21 cellular contexts compared by ENCODE assay signal in genomic region chr10:86653987-86654386, GRCh38. TPM values are rescaled to one million over a fixed set of nuclear protein-coding genes. Genes with fewer than 3 reads are reported as not detected.
"Had no signal": no experiment of that assay in that cellular context is flagged by ENCODE, and none has a peak within 500 bp of the region (broad histone marks: within the 10 kb centered on the region; RNA-seq: fewer than 3 reads in every experiment).

No MANE protein-coding gene starts in this region.

- H3K9me3 ChIP-seq: esophagus squamous epithelium, mucosa of descending colon, ovary, right atrium auricular region, thyroid gland had no signal

- H3K4me3 ChIP-seq: esophagus squamous epithelium, hepatocyte, mucosa of descending colon, ovary, right atrium auricular region, thyroid gland had no signal

- H3K79me2 ChIP-seq: hepatocyte had no signal

- H3K4me1 Mint-ChIP-seq: naive thymus-derived CD8-positive, alpha-beta T cell had no signal

- H3K4me2 ChIP-seq: hepatocyte had no signal

- H3K36me3 ChIP-seq: esophagus squamous epithelium, ovary, right atrium auricular region, thyroid gland had no signal

- H3K36me3 Mint-ChIP-seq: naive thymus-derived CD8-positive, alpha-beta T cell had no signal

- ATAC-seq: foreskin keratinocyte; mucosa of descending colon; naive thymus-derived CD8-positive, alpha-beta T cell had no signal

- FAIRE-seq: colon, small intestine had no signal

- H3K27me3 ChIP-seq: hepatocyte, ovary, right atrium auricular region, thyroid gland had no signal

- H3K27ac ChIP-seq: esophagus squamous epithelium, foreskin keratinocyte, hepatocyte, ovary, right atrium auricular region, thyroid gland had no signal

- H3K9me3 Mint-ChIP-seq: naive thymus-derived CD8-positive, alpha-beta T cell had no signal

- DNase-seq: cerebellar nuclear complex; dermis blood vessel endothelial cell; esophagus squamous epithelium; foreskin keratinocyte; mammary epithelial cell; small intestine; stimulated activated CD4-positive, alpha-beta T cell treated with anti-CD3 and anti-CD28 coated beads, Interleukin-12 subunit alpha, Interleukin-12 subunit beta, amount 100 ng/mL, for 4 hours; stimulated activated naive CD4-positive, alpha-beta T cell; thyroid gland had no signal

- H3K4me3 Mint-ChIP-seq: naive thymus-derived CD8-positive, alpha-beta T cell had no signal

- H2AFZ ChIP-seq: hepatocyte had no signal

- H3K27ac Mint-ChIP-seq: naive thymus-derived CD8-positive, alpha-beta T cell had no signal

RNA-seq across cellular contexts. Expression of gene OPN4, which starts 0.4 kb away (rescaled TPM):
- total RNA-seq: dermis blood vessel endothelial cell; epithelial cell of proximal tubule; esophagus squamous epithelium; foreskin keratinocyte; hepatocyte; kidney epithelial cell; liver; mammary epithelial cell; naive thymus-derived CD8-positive, alpha-beta T cell; ovary; posterior vena cava; ureter had no signal
- polyA plus RNA-seq: foreskin keratinocyte; hepatocyte; liver; mammary epithelial cell; naive thymus-derived CD8-positive, alpha-beta T cell; neural cell had no signal

RNA-seq across cellular contexts. Expression of gene LDB3, which starts 14.3 kb away (rescaled TPM):
- total RNA-seq: dermis blood vessel endothelial cell, epithelial cell of proximal tubule, foreskin keratinocyte, hepatocyte, mammary epithelial cell had no signal
- polyA plus RNA-seq: foreskin keratinocyte; mammary epithelial cell; naive thymus-derived CD8-positive, alpha-beta T cell had no signal
